In genomic region chr19:5292843-5293606, GRCh38 we compare ENCODE assay signal across 8 cellular contexts. TPM values are rescaled to one million over a fixed set of nuclear protein-coding genes. Genes with fewer than 3 reads are reported as not detected.
DNase-seq lines count a peak whose midpoint lies in the region; ATAC-seq, FAIRE-seq and TF ChIP-seq lines count a peak whose summit lies in the region.

No MANE protein-coding gene starts in this region.

- no peaks in the 10 kb centered on the region for H3K9me3 ChIP-seq in SJCRH30 (replicated peaks)

- H3K27me3 Mint-ChIP-seq in progenitor cell of endocrine pancreas = no peaks in the 10 kb centered on the region

- no peak for TF ChIP-seq CTCF in progenitor cell of endocrine pancreas (IDR thresholded peaks at IDR 0.05; ENCODE audit: unreplicated experiment)

- intact Hi-C loops in left ventricle myocardium superior (cut with micrococcal nuclease) = no loop called here

- DNase-seq in AG08395 (ENCODE audit: low spot score) (peak; percentile 99), GM19239 (ENCODE audit: insufficient read length, low spot score) (peak; percentile 87), SJCRH30 (peak; percentile 73 to 82), amniotic epithelial cell (ENCODE audit: low read depth) (peak; percentile 56), left ventricle myocardium superior (peak; percentile 80), progenitor cell of endocrine pancreas (ENCODE audit: low spot score, unreplicated experiment) (peak; percentile 51)

- no peak for FAIRE-seq in GM19239 (lab: Jason Lieb, UNC)

- H3K36me3 ChIP-seq in SJCRH30 = no peaks in the 10 kb centered on the region
- H3K36me3 ChIP-seq in urinary bladder (ENCODE audit: insufficient read depth) = no peaks in the 10 kb centered on the region

- peaks cover 11% of the 10 kb centered on the region for H3K4me1 Mint-ChIP-seq in progenitor cell of endocrine pancreas (ENCODE audit: low read depth)

- peak; percentile 94 for ATAC-seq in left ventricle myocardium superior
- ATAC-seq in GM21786 (IDR thresholded peaks at IDR 0.05; ENCODE audit: unreplicated experiment) = no peak

- no peaks in the 10 kb centered on the region for H3K9me3 Mint-ChIP-seq in progenitor cell of endocrine pancreas (ENCODE audit: low read depth)

- no peaks in the 10 kb centered on the region for H3K27me3 ChIP-seq in SJCRH30

- 1% methylated on average over 67 of the region's 67 CpGs for WGBS in urinary bladder

- H3K27ac ChIP-seq in SJCRH30 (peak overlapping the region; percentile 57; the same call in 1 of the 2 replicates), urinary bladder (ENCODE audit: low read depth) (peak overlapping the region; percentile 78)

- peak overlapping the region; percentile 76 for H3K4me3 Mint-ChIP-seq in progenitor cell of endocrine pancreas (ENCODE audit: low read depth)

- no peaks in the 10 kb centered on the region for H3K4me1 ChIP-seq in SJCRH30
- H3K4me1 ChIP-seq in urinary bladder (ENCODE audit: insufficient read depth) = no peaks in the 10 kb centered on the region

- peak overlapping the region; percentile 99 for H3K4me3 ChIP-seq in SJCRH30
- H3K4me3 ChIP-seq in urinary bladder (ENCODE audit: low read depth, low read length) = peak overlapping the region; percentile 70

- peak overlapping the region; percentile 52 for H3K27ac Mint-ChIP-seq in progenitor cell of endocrine pancreas

- peaks cover 1% of the 10 kb centered on the region for H3K36me3 Mint-ChIP-seq in progenitor cell of endocrine pancreas (ENCODE audit: insufficient read depth)

RNA-seq across cellular contexts. Expression of gene PTPRS, which starts 47.6 kb away (rescaled TPM):
- total RNA-seq in SJCRH30 (2014; rRNA removed; shearing (Covaris generic)) = 21.8 and 22.2 TPM in 2 replicates
- total RNA-seq in left ventricle myocardium superior = 39.3 TPM
- 219 and 234 TPM in 2 replicates for total RNA-seq in progenitor cell of endocrine pancreas
- total RNA-seq in urinary bladder = 95.0 TPM
- polyA plus RNA-seq in urinary bladder = 45.2 TPM
